Comparison of ENCODE assay signal across 1 cellular context in genomic region chr20:31701591-31701990, GRCh38.
TF ChIP-seq lines count a peak whose summit lies in the region.

No MANE protein-coding gene starts in this region.

TF ChIP-seq in WTC11, 78 proteins besides CTCF, POLR2A, EP300 and RAD21 (continued from another document):
- no peak for TF ChIP-seq PRDM15 (CRISPR knock-in tag; IDR thresholded peaks at IDR 0.05)
